ENCODE assay signal across 13 cellular contexts in the genomic region with DNA sequence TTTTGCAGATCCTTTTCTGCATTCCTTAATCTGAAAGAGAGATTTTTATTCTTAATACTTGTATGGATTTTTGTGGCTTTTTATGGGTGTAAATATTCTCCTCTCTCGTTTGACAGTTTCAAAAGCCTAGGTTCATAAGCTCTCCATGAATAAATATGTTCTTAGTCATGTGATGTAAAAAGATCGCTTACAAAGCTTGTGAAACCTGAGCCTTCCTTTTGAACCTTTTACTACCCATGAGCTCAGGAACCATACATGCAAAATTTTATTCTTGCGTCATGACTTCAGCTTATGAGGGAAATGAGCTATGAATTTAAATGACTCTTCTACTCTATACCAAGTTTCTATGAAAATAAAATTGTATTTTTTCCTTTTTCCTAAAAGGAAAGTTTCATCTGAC.
A peak's percentile ranks its signal among the peaks of the same experiment; 100 is the strongest.
DNase-seq lines count a peak whose midpoint lies in the region; ATAC-seq, FAIRE-seq and TF ChIP-seq lines count a peak whose summit lies in the region.
"Had no signal": no experiment of that assay in that cellular context is flagged by ENCODE, and none has a peak within 500 bp of the region (broad histone marks: within the 10 kb centered on the region; RNA-seq: fewer than 3 reads in every experiment).

No MANE protein-coding gene starts in this region.

- no peak overlapping the region; the same call in 1 of the 2 replicates for H3K9ac ChIP-seq in HUES48 (ENCODE audit: low read depth, low read length)
- H3K9ac ChIP-seq in K562 (ENCODE audit: insufficient read depth in 1 of 2, low read depth in 2 of 2, low read length in 2 of 2) = no peak overlapping the region

- H3K4me3 ChIP-seq in HUES48 (ENCODE audit: low read depth, low read length) (peak overlapping the region; percentile 25), K562 (no peak overlapping the region)

- H3K9me1 ChIP-seq in K562 (ENCODE audit: control insufficient read depth, insufficient read depth, low read length) = no peaks in the 10 kb centered on the region

- CTCF ChIA-PET in K562 (lab: Yijun Ruan, JAX; ENCODE audit: low intra/inter-chr PET ratio) = no interaction called here

- ATAC-seq in K562 = no peak
- no peak for ATAC-seq in HG03095 (IDR thresholded peaks at IDR 0.05; ENCODE audit: unreplicated experiment)
- ATAC-seq in HG02870 (IDR thresholded peaks at IDR 0.05; ENCODE audit: unreplicated experiment) = no peak
- no peak for ATAC-seq in HG03469 (IDR thresholded peaks at IDR 0.05; ENCODE audit: unreplicated experiment)
- ATAC-seq: activated CD8-positive, alpha-beta T cell treated with anti-CD3 and anti-CD28 coated beads, Interleukin-2, amount 10 ng/mL, durations not matched to agents 7 days and 5 days; activated naive CD8-positive, alpha-beta T cell treated with anti-CD3 and anti-CD28 coated beads, Interleukin-2, amount 50 U/mL, for 24 hours had no signal

- intact Hi-C loops in K562 (cut with micrococcal nuclease) = no loop called here

- FAIRE-seq in D721Med (lab: Jason Lieb, UNC) = peak; percentile 21
- FAIRE-seq in K562 (lab: Jason Lieb, UNC) = no peak
- FAIRE-seq: endometrium had no signal

- no peak overlapping the region for H3K4me2 ChIP-seq in K562 (ENCODE audit: insufficient read depth, low read length)

- no peaks in the 10 kb centered on the region; the same call in 1 of the 2 replicates for H4K20me1 ChIP-seq in K562 (replicated peaks; ENCODE audit: control insufficient read depth, insufficient read depth, low read length)

- POLR2A ChIA-PET in K562 (lab: Yijun Ruan, JAX) = no interaction called here

- no peak for TF ChIP-seq EP300 in K562 (IDR thresholded peaks at IDR 0.05; ENCODE audit: low read length)

- in situ Hi-C loops in K562 (cut with MboI) = no loop called here

- no peak for DNase-seq in D721Med (ENCODE audit: insufficient read length, low spot score)
- peak; percentile 14 for DNase-seq in NCI-H2196 (lab: John Stamatoyannopoulos, UW; ENCODE audit: unreplicated experiment)
- no peak for DNase-seq in K562 (ENCODE audit: extremely low read depth in 1 of 4, low spot score in 3 of 4)
- no peak for DNase-seq in NK-92 (lab: John Stamatoyannopoulos, UW; ENCODE audit: unreplicated experiment)
- DNase-seq: activated CD8-positive, alpha-beta T cell treated with anti-CD3 and anti-CD28 coated beads, Interleukin-2, amount 10 ng/mL, durations not matched to agents 7 days and 5 days; activated naive CD8-positive, alpha-beta T cell treated with anti-CD3 and anti-CD28 coated beads, Interleukin-2, amount 50 U/mL, for 24 hours; BE2C; kidney glomerular epithelial cell had no signal

- 17% methylated on average over 3 of the region's 3 CpGs for WGBS in K562 (ENCODE audit: insufficient coverage, low coverage, missing lambda C conversion rate)

- no peak overlapping the region for H2AFZ ChIP-seq in K562 (ENCODE audit: low read depth, low read length)

- H3K27ac ChIP-seq in HUES48 (ENCODE audit: low read depth, low read length) (peak overlapping the region; percentile 24), K562 (ENCODE audit: extremely low read depth, low read depth, low read length) (no peak overlapping the region)

- H3K79me2 ChIP-seq in K562 (ENCODE audit: control insufficient read depth, insufficient read depth, low read length) = no peaks in the 10 kb centered on the region

- no peak for TF ChIP-seq RAD21 in K562 (CRISPR knock-in tag; conservative IDR thresholded peaks at IDR 0.05 in 1 of 2, IDR thresholded peaks at IDR 0.05 in 1 of 2)

- no TSS peak for BruUV-seq in K562 (replicated peaks; lab: Mats Ljungman, UMichigan)

- no peaks in the 10 kb centered on the region for H3K9me3 ChIP-seq in HUES48 (ENCODE audit: control insufficient read depth, insufficient read depth, low read length)
- H3K9me3 ChIP-seq in K562 (replicated peaks; ENCODE audit: control insufficient read depth, insufficient read depth, low read depth, low read length) = no peaks in the 10 kb centered on the region
- H3K9me3 ChIP-seq: BE2C had no signal

- TF ChIP-seq CTCF in D721Med (IDR thresholded peaks at IDR 0.05; ENCODE audit: insufficient read depth, missing control alignments) (no peak), K562 (IDR thresholded peaks at IDR 0.05 in 2 of 3, conservative IDR thresholded peaks at IDR 0.05 in 1 of 3; ENCODE audit: insufficient read depth in 2 of 3, low read depth in 1 of 3, low read length in 3 of 3) (no peak)

- H3K27me3 ChIP-seq in HUES48 (ENCODE audit: control insufficient read depth, insufficient read depth, low read length) = no peaks in the 10 kb centered on the region
- H3K27me3 ChIP-seq in K562 (ENCODE audit: control insufficient read depth in 2 of 2, insufficient read depth in 2 of 2, low read length in 2 of 2) = no peaks in the 10 kb centered on the region
- H3K27me3 ChIP-seq: BE2C had no signal

- peaks cover 55% of the 10 kb centered on the region for H3K4me1 ChIP-seq in HUES48 (ENCODE audit: control insufficient read depth, insufficient read depth, low read length)
- no peaks in the 10 kb centered on the region for H3K4me1 ChIP-seq in K562 (replicated peaks in 1 of 2; ENCODE audit: control insufficient read depth in 2 of 2, insufficient read depth in 2 of 2, low read length in 2 of 2)

- H3K36me3 ChIP-seq in HUES48 (ENCODE audit: control insufficient read depth, insufficient read depth, low read length) (no peaks in the 10 kb centered on the region), K562 (ENCODE audit: control insufficient read depth, insufficient read depth, low read length) (no peaks in the 10 kb centered on the region)
- H3K36me3 ChIP-seq: BE2C had no signal

- no peak for TF ChIP-seq POLR2A in K562 (conservative IDR thresholded peaks at IDR 0.05)

TF ChIP-seq in K562, 482 proteins besides CTCF, POLR2A, EP300 and RAD21:
- TF ChIP-seq CEBPB (tag; IDR thresholded peaks at IDR 0.05) (0 out of 2 replicates have a peak, but pooled peaks have one; percentile 35), TBL1XR1 (IDR thresholded peaks at IDR 0.05; ENCODE audit: low read length in 2 of 2) (no peak), TFE3 (CRISPR knock-in tag; IDR thresholded peaks at IDR 0.05) (peak; percentile 63), HNRNPL (IDR thresholded peaks at IDR 0.05; ENCODE audit: low read depth, low read length) (no peak), CEBPG (CRISPR knock-in tag; IDR thresholded peaks at IDR 0.05) (no peak), CEBPG (tag; conservative IDR thresholded peaks at IDR 0.05 in 1 of 2, IDR thresholded peaks at IDR 0.05 in 1 of 2) (peak in 1 of 2 experiments; percentile 74; a peak in 2 of 4 replicates), SMC3 (conservative IDR thresholded peaks at IDR 0.05; ENCODE audit: insufficient read depth, low read depth, low read length) (no peak), MYBL2 (IDR thresholded peaks at IDR 0.05; ENCODE audit: low read depth) (no peak), MYBL2 (CRISPR knock-in tag; IDR thresholded peaks at IDR 0.05; ENCODE audit: borderline replicate concordance) (no peak)
- TF ChIP-seq, protein P1, sequence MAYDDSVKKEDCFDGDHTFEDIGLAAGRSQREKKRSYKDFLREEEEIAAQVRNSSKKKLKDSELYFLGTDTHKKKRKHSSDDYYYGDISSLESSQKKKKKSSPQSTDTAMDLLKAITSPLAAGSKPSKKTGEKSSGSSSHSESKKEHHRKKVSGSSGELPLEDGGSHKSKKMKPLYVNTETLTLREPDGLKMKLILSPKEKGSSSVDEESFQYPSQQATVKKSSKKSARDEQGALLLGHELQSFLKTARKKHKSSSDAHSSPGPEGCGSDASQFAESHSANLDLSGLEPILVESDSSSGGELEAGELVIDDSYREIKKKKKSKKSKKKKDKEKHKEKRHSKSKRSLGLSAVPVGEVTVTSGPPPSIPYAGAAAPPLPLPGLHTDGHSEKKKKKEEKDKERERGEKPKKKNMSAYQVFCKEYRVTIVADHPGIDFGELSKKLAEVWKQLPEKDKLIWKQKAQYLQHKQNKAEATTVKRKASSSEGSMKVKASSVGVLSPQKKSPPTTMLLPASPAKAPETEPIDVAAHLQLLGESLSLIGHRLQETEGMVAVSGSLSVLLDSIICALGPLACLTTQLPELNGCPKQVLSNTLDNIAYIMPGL (CRISPR knock-in tag; IDR thresholded peaks at IDR 0.05) = no peak
